ENCODE assay signal across 15 cellular contexts in genomic region chr15:55241193-55241592, GRCh38. TPM values are rescaled to one million over a fixed set of nuclear protein-coding genes. Genes with fewer than 3 reads are reported as not detected.
DNase-seq lines count a peak whose midpoint lies in the region; ATAC-seq, FAIRE-seq and TF ChIP-seq lines count a peak whose summit lies in the region.
"Had no signal": no experiment of that assay in that cellular context is flagged by ENCODE, and none has a peak within 500 bp of the region (broad histone marks: within the 10 kb centered on the region; RNA-seq: fewer than 3 reads in every experiment).

No MANE protein-coding gene starts in this region.

- no peak for DNase-seq in activated CD8-positive, alpha-beta memory T cell treated with anti-CD3 and anti-CD28 coated beads, Interleukin-2, amount 10 ng/mL, durations not matched to agents 7 days and 5 days
- DNase-seq in activated CD8-positive, alpha-beta memory T cell treated with anti-CD3 and anti-CD28 coated beads, Interleukin-2, amount 50 U/mL, for 48 hours, result no peak
- DNase-seq in RKO (ENCODE audit: low spot score), result peak; percentile 18
- DNase-seq in activated CD8-positive, alpha-beta T cell treated with anti-CD3 and anti-CD28 coated beads, Interleukin-2, amount 10 ng/mL, durations not matched to agents 7 days and 5 days, result no peak
- no peak for DNase-seq in mucosa of descending colon
- DNase-seq in pancreas, result no peak
- DNase-seq in 8988T, result no peak
- DNase-seq: GDM1, H9, NCI-H1105, NCI-H187, NCI-H69 had no signal

- H3K9me3 Mint-ChIP-seq in activated CD8-positive, alpha-beta memory T cell treated with anti-CD3 and anti-CD28 coated beads, Interleukin-2, amount 10 ng/mL, durations not matched to agents 7 days and 5 days (ENCODE audit: low read depth), result no peaks in the 10 kb centered on the region
- H3K9me3 Mint-ChIP-seq in activated CD8-positive, alpha-beta T cell treated with anti-CD3 and anti-CD28 coated beads, Interleukin-2, amount 10 ng/mL, durations not matched to agents 7 days and 5 days (ENCODE audit: insufficient read depth), result no peaks in the 10 kb centered on the region
- H3K9me3 Mint-ChIP-seq: H9 had no signal

- H3K36me3 ChIP-seq in mucosa of descending colon (ENCODE audit: low read depth) (no peaks in the 10 kb centered on the region), pancreas (no peaks in the 10 kb centered on the region)

- peaks cover 44% of the 10 kb centered on the region for H3K36me3 Mint-ChIP-seq in activated CD8-positive, alpha-beta memory T cell treated with anti-CD3 and anti-CD28 coated beads, Interleukin-2, amount 10 ng/mL, durations not matched to agents 7 days and 5 days
- peaks cover 57% of the 10 kb centered on the region for H3K36me3 Mint-ChIP-seq in activated CD8-positive, alpha-beta T cell treated with anti-CD3 and anti-CD28 coated beads, Interleukin-2, amount 10 ng/mL, durations not matched to agents 7 days and 5 days (ENCODE audit: low read depth)

- CTCF ChIA-PET in activated CD8-positive, alpha-beta memory T cell treated with anti-CD3 and anti-CD28 coated beads, Interleukin-2, amount 10 ng/mL, durations not matched to agents 7 days and 5 days (lab: Charles Lee), result interaction anchor here (0.8 to 1.5 kb wide), 7 partner anchors 10 to 50 kb away, joined by 3 to 7 read pairs (median 3); no protein-coding TSS in a partner anchor
- CTCF ChIA-PET in activated CD8-positive, alpha-beta T cell treated with anti-CD3 and anti-CD28 coated beads, Interleukin-2, amount 10 ng/mL, durations not matched to agents 7 days and 5 days (lab: Charles Lee), result interaction anchor here (1.2 to 2.2 kb wide), 4 partner anchors 9 to 36 kb away, joined by 3 to 11 read pairs (median 6); no protein-coding TSS in a partner anchor

- H3K9me3 ChIP-seq in mucosa of descending colon (no peaks in the 10 kb centered on the region), pancreas (no peaks in the 10 kb centered on the region)
- H3K9me3 ChIP-seq: A549; BLaER1 treated with 17β-estradiol and CSF1 and Interleukin-3, amounts not matched to agents 10 nM and 100 nM had no signal

- TF ChIP-seq CTCF in mucosa of descending colon (IDR thresholded peaks at IDR 0.05), result no peak
- no peak for TF ChIP-seq CTCF in pancreas (IDR thresholded peaks at IDR 0.05)

- peak overlapping the region; percentile 70 for H3K27ac Mint-ChIP-seq in activated CD8-positive, alpha-beta memory T cell treated with anti-CD3 and anti-CD28 coated beads, Interleukin-2, amount 10 ng/mL, durations not matched to agents 7 days and 5 days
- peak overlapping the region; percentile 48 for H3K27ac Mint-ChIP-seq in activated CD8-positive, alpha-beta T cell treated with anti-CD3 and anti-CD28 coated beads, Interleukin-2, amount 10 ng/mL, durations not matched to agents 7 days and 5 days
- H3K27ac Mint-ChIP-seq: H9 had no signal

- POLR2A ChIA-PET in activated CD8-positive, alpha-beta T cell treated with anti-CD3 and anti-CD28 coated beads, Interleukin-2, amount 10 ng/mL, durations not matched to agents 7 days and 5 days (lab: Charles Lee), result no interaction called here

- FAIRE-seq in pancreas (lab: Jason Lieb, UNC), result no peak
- FAIRE-seq: GM12878 had no signal

- peaks cover 85% of the 10 kb centered on the region for H3K4me1 Mint-ChIP-seq in activated CD8-positive, alpha-beta memory T cell treated with anti-CD3 and anti-CD28 coated beads, Interleukin-2, amount 10 ng/mL, durations not matched to agents 7 days and 5 days
- peaks cover 70% of the 10 kb centered on the region for H3K4me1 Mint-ChIP-seq in activated CD8-positive, alpha-beta T cell treated with anti-CD3 and anti-CD28 coated beads, Interleukin-2, amount 10 ng/mL, durations not matched to agents 7 days and 5 days (ENCODE audit: low read depth)
- H3K4me1 Mint-ChIP-seq: H9 had no signal

- H3K27me3 Mint-ChIP-seq in activated CD8-positive, alpha-beta memory T cell treated with anti-CD3 and anti-CD28 coated beads, Interleukin-2, amount 10 ng/mL, durations not matched to agents 7 days and 5 days, result no peaks in the 10 kb centered on the region
- H3K27me3 Mint-ChIP-seq in activated CD8-positive, alpha-beta T cell treated with anti-CD3 and anti-CD28 coated beads, Interleukin-2, amount 10 ng/mL, durations not matched to agents 7 days and 5 days (ENCODE audit: low read depth), result no peaks in the 10 kb centered on the region

- H3K4me3 ChIP-seq in mucosa of descending colon (no peak overlapping the region), pancreas (no peak overlapping the region)
- H3K4me3 ChIP-seq: A549; BLaER1 treated with 17β-estradiol and CSF1 and Interleukin-3, amounts not matched to agents 10 nM and 100 nM; GM12878 had no signal

- H3K4me3 Mint-ChIP-seq in activated CD8-positive, alpha-beta memory T cell treated with anti-CD3 and anti-CD28 coated beads, Interleukin-2, amount 10 ng/mL, durations not matched to agents 7 days and 5 days, result no peak overlapping the region
- H3K4me3 Mint-ChIP-seq in activated CD8-positive, alpha-beta T cell treated with anti-CD3 and anti-CD28 coated beads, Interleukin-2, amount 10 ng/mL, durations not matched to agents 7 days and 5 days, result no peak overlapping the region
- H3K4me3 Mint-ChIP-seq: H9 had no signal

- no peaks in the 10 kb centered on the region for H3K27me3 ChIP-seq in pancreas
- H3K27me3 ChIP-seq: BLaER1 treated with 17β-estradiol and CSF1 and Interleukin-3, amounts not matched to agents 10 nM and 100 nM had no signal

- intact Hi-C loops in mucosa of descending colon (cut with DNase I, micrococcal nuclease), result no loop called here
- intact Hi-C loops in pancreas (cut with DNase I), result no loop called here

- H3K4me1 ChIP-seq in mucosa of descending colon (ENCODE audit: low read depth) (no peaks in the 10 kb centered on the region), pancreas (no peaks in the 10 kb centered on the region)
- H3K4me1 ChIP-seq: A549 had no signal

- ATAC-seq in activated CD8-positive, alpha-beta memory T cell treated with anti-CD3 and anti-CD28 coated beads, Interleukin-2, amount 10 ng/mL, durations not matched to agents 7 days and 5 days, result no peak
- no peak for ATAC-seq in activated CD8-positive, alpha-beta T cell treated with anti-CD3 and anti-CD28 coated beads, Interleukin-2, amount 10 ng/mL, durations not matched to agents 7 days and 5 days
- ATAC-seq in mucosa of descending colon (peak; percentile 70), pancreas (no peak)
- ATAC-seq: A549, GM12878 had no signal

- H3K27ac ChIP-seq in pancreas, result no peak overlapping the region
- H3K27ac ChIP-seq: A549; BLaER1 treated with 17β-estradiol and CSF1 and Interleukin-3, amounts not matched to agents 10 nM and 100 nM had no signal

- 86 to 95% methylated on average over 1 of the region's 1 CpG for WGBS in pancreas, 2 donors

RNA-seq across cellular contexts. Expression of gene RSL24D1, which starts 44.5 kb away (rescaled TPM):
- 10 to 100 TPM; 79.1 to 94.2 TPM for total RNA-seq in activated CD8-positive, alpha-beta memory T cell treated with anti-CD3 and anti-CD28 coated beads, Interleukin-2, amount 10 ng/mL, durations not matched to agents 7 days and 5 days
- total RNA-seq in activated CD8-positive, alpha-beta T cell treated with anti-CD3 and anti-CD28 coated beads, Interleukin-2, amount 10 ng/mL, durations not matched to agents 7 days and 5 days, result 10 to 100 TPM; 79.6 to 85.2 TPM
- total RNA-seq in mucosa of descending colon (10 to 100 TPM; 29.9 to 79.0 (median 40.5) TPM), pancreas (10 to 100 TPM; 30.7 to 67.0 (median 36.1) TPM)
- 10 to 100 TPM; 37.5 to 48.3 TPM for polyA plus RNA-seq in pancreas

RNA-seq across cellular contexts. Expression of gene RAB27A, which starts 48.4 kb away (rescaled TPM):
- total RNA-seq in activated CD8-positive, alpha-beta memory T cell treated with anti-CD3 and anti-CD28 coated beads, Interleukin-2, amount 10 ng/mL, durations not matched to agents 7 days and 5 days, result 100 to 1,000 TPM; 136 to 149 TPM
- 100 to 1,000 TPM; 102 to 105 TPM for total RNA-seq in activated CD8-positive, alpha-beta T cell treated with anti-CD3 and anti-CD28 coated beads, Interleukin-2, amount 10 ng/mL, durations not matched to agents 7 days and 5 days
- total RNA-seq in mucosa of descending colon, result 10 to 100 TPM; 39.0 to 59.8 (median 56.7) TPM
- total RNA-seq in pancreas, result 10 to 100 TPM; 12.6 to 26.5 (median 17.2) TPM
- polyA plus RNA-seq in pancreas, result 1 to 10 TPM; 6.4 to 8.2 TPM
